ENCODE assay signal across 1 cellular context in the genomic region with DNA sequence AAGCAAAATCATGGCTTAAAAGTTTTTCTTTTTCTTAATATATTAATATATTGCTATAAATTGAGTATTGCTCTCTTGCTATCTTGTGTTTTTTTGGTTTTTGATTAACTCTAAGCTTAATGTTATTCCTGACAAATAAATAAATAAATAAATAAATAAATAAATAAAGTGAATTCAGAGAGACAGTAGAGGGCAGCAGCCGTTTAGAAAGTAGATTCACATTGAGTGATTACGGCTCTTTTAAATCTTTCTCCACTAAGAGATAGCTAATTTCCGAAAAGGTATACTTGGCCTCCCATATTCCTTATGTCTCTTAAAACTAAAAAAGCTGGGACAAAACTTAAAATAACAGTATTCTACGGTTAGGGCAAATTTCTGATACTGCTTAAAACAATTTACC.
TF ChIP-seq lines count a peak whose summit lies in the region.

No MANE protein-coding gene starts in this region.

TF ChIP-seq in WTC11, 78 proteins besides CTCF, POLR2A, EP300 and RAD21 (continued from another document):
- TF ChIP-seq, protein P1, sequence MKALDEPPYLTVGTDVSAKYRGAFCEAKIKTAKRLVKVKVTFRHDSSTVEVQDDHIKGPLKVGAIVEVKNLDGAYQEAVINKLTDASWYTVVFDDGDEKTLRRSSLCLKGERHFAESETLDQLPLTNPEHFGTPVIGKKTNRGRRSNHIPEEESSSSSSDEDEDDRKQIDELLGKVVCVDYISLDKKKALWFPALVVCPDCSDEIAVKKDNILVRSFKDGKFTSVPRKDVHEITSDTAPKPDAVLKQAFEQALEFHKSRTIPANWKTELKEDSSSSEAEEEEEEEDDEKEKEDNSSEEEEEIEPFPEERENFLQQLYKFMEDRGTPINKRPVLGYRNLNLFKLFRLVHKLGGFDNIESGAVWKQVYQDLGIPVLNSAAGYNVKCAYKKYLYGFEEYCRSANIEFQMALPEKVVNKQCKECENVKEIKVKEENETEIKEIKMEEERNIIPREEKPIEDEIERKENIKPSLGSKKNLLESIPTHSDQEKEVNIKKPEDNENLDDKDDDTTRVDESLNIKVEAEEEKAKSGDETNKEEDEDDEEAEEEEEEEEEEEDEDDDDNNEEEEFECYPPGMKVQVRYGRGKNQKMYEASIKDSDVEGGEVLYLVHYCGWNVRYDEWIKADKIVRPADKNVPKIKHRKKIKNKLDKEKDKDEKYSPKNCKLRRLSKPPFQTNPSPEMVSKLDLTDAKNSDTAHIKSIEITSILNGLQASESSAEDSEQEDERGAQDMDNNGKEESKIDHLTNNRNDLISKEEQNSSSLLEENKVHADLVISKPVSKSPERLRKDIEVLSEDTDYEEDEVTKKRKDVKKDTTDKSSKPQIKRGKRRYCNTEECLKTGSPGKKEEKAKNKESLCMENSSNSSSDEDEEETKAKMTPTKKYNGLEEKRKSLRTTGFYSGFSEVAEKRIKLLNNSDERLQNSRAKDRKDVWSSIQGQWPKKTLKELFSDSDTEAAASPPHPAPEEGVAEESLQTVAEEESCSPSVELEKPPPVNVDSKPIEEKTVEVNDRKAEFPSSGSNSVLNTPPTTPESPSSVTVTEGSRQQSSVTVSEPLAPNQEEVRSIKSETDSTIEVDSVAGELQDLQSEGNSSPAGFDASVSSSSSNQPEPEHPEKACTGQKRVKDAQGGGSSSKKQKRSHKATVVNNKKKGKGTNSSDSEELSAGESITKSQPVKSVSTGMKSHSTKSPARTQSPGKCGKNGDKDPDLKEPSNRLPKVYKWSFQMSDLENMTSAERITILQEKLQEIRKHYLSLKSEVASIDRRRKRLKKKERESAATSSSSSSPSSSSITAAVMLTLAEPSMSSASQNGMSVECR (CRISPR knock-in tag; IDR thresholded peaks at IDR 0.05; ENCODE audit: borderline replicate concordance), result no peak
